In genomic region chr2:46135936-46136335, GRCh38 we compare ENCODE assay signal across 17 cellular contexts.
A peak's percentile ranks its signal among the peaks of the same experiment; 100 is the strongest.
DNase-seq lines count a peak whose midpoint lies in the region; ATAC-seq, FAIRE-seq and TF ChIP-seq lines count a peak whose summit lies in the region.
"Had no signal": no experiment of that assay in that cellular context is flagged by ENCODE, and none has a peak within 500 bp of the region (broad histone marks: within the 10 kb centered on the region; RNA-seq: fewer than 3 reads in every experiment).

No MANE protein-coding gene starts in this region.

- BruUV-seq in endothelial cell of umbilical vein (replicated peaks; lab: Mats Ljungman, UMichigan): no TSS peak

- 68 to 81% (median 75%) methylated on average over 6 of the region's 6 CpGs for WGBS in spleen, 5 donors

- H3K27ac ChIP-seq in endothelial cell of umbilical vein (ENCODE audit: insufficient read depth, low read depth, low read length): peak overlapping the region; percentile 15
- H3K27ac ChIP-seq in lower lobe of right lung: peak overlapping the region; percentile 64
- H3K27ac ChIP-seq in spleen: peak overlapping the region in 1 of 8 donors; percentile 36

- H3K36me3 Mint-ChIP-seq in type B pancreatic cell: peaks cover 4% of the 10 kb centered on the region

- peak overlapping the region; percentile 34 for H3K4me3 Mint-ChIP-seq in type B pancreatic cell
- H3K4me3 Mint-ChIP-seq: activated B cell treated with CpG ODN at 0.5 μM for 24 hours; activated naive CD8-positive, alpha-beta T cell treated with anti-CD3 and anti-CD28 coated beads, Interleukin-2, amount 50 U/mL, for 24 hours; CD14-positive monocyte; endodermal cell; H9 had no signal

- H3K4me1 ChIP-seq in endothelial cell of umbilical vein (ENCODE audit: control insufficient read depth, extremely low read depth, insufficient read depth, low read length) (peaks cover 16% of the 10 kb centered on the region), lower lobe of right lung (peaks cover 35% of the 10 kb centered on the region), spleen (peaks cover 0 to 7% (median 0%) of the 10 kb centered on the region in 6 donors)

- H3K27me3 ChIP-seq in endothelial cell of umbilical vein (ENCODE audit: control insufficient read depth in 2 of 2, insufficient read depth in 2 of 2, low read length in 2 of 2) (no peaks in the 10 kb centered on the region), lower lobe of right lung (ENCODE audit: low read depth) (no peaks in the 10 kb centered on the region), spleen (replicated peaks in 1 of 7) (no peaks in the 10 kb centered on the region)

- peak overlapping the region; percentile 51 for H3K27ac Mint-ChIP-seq in type B pancreatic cell
- H3K27ac Mint-ChIP-seq: activated B cell treated with CpG ODN at 0.5 μM for 24 hours; activated naive CD8-positive, alpha-beta T cell treated with anti-CD3 and anti-CD28 coated beads, Interleukin-2, amount 50 U/mL, for 24 hours; CD14-positive monocyte; endodermal cell; H9 had no signal

- dilution Hi-C loops in endothelial cell of umbilical vein (cut with MboI; ENCODE audit: extremely low pct_ligation_motif_present, low sequenced_read_pairs): no loop called here

- no peaks in the 10 kb centered on the region for H3K79me2 ChIP-seq in endothelial cell of umbilical vein (ENCODE audit: control insufficient read depth, insufficient read depth, low read length)

- H3K9me1 ChIP-seq in endothelial cell of umbilical vein (replicated peaks; ENCODE audit: control insufficient read depth, extremely low read depth, insufficient read depth, low read length): no peaks in the 10 kb centered on the region

- CTCF ChIA-PET in endothelial cell of umbilical vein (lab: Charles Lee): no interaction called here

- no peak overlapping the region for H3K9ac ChIP-seq in endothelial cell of umbilical vein (replicated peaks; ENCODE audit: extremely low read depth, insufficient read depth, low read length)

- H3K4me3 ChIP-seq in endothelial cell of umbilical vein (replicated peaks in 1 of 3; ENCODE audit: insufficient read depth in 1 of 3, low read depth in 1 of 3, low read length in 3 of 3) (no peak overlapping the region), lower lobe of right lung (no peak overlapping the region), spleen (no peak overlapping the region)
- H3K4me3 ChIP-seq: mucosa of descending colon, prostate gland had no signal

- ATAC-seq in lower lobe of right lung: peak; percentile 61 to 87
- no peak for ATAC-seq in HG02763 (IDR thresholded peaks at IDR 0.05; ENCODE audit: unreplicated experiment)
- ATAC-seq: activated naive CD8-positive, alpha-beta T cell treated with anti-CD3 and anti-CD28 coated beads, Interleukin-2, amount 50 U/mL, for 24 hours; mucosa of descending colon had no signal

- peaks cover 4% of the 10 kb centered on the region for H3K9me3 Mint-ChIP-seq in type B pancreatic cell
- H3K9me3 Mint-ChIP-seq: activated B cell treated with CpG ODN at 0.5 μM for 24 hours; activated naive CD8-positive, alpha-beta T cell treated with anti-CD3 and anti-CD28 coated beads, Interleukin-2, amount 50 U/mL, for 24 hours; endodermal cell; H9 had no signal

- H3K36me3 ChIP-seq in endothelial cell of umbilical vein (ENCODE audit: control insufficient read depth in 2 of 2, extremely low read depth in 1 of 2, insufficient read depth in 2 of 2, low read length in 2 of 2) (no peaks in the 10 kb centered on the region), lower lobe of right lung (peaks cover 7% of the 10 kb centered on the region), spleen (no peaks in the 10 kb centered on the region)
- H3K36me3 ChIP-seq: prostate gland had no signal

- H2AFZ ChIP-seq in endothelial cell of umbilical vein (ENCODE audit: low read depth, low read length): no peak overlapping the region

- intact Hi-C loops in endothelial cell of umbilical vein (cut with micrococcal nuclease): no loop called here
- intact Hi-C loops in lower lobe of right lung (cut with DNase I): no loop called here
- intact Hi-C loops in spleen (cut with DNase I; ENCODE audit: low total_unique reads): no loop called here

- H3K27me3 Mint-ChIP-seq in type B pancreatic cell: no peaks in the 10 kb centered on the region
- H3K27me3 Mint-ChIP-seq: activated B cell treated with CpG ODN at 0.5 μM for 24 hours; activated naive CD8-positive, alpha-beta T cell treated with anti-CD3 and anti-CD28 coated beads, Interleukin-2, amount 50 U/mL, for 24 hours had no signal

- DNase-seq in NCI-H226 (peak; percentile 95), endothelial cell of umbilical vein (ENCODE audit: low read depth, low spot score) (peak; percentile 74), lower lobe of right lung (no peak), type B pancreatic cell (ENCODE audit: extremely low spot score, unreplicated experiment) (no peak), spleen (no peak)
- no peak for DNase-seq in stimulated activated CD8-positive, alpha-beta memory T cell treated with anti-CD3 and anti-CD28 coated beads, Interleukin-4, amount 100 ng/mL, for 48 hours
- DNase-seq: activated B cell treated with CpG ODN at 0.5 μM for 24 hours; activated naive CD8-positive, alpha-beta T cell treated with anti-CD3 and anti-CD28 coated beads, Interleukin-2, amount 50 U/mL, for 24 hours; endodermal cell; H9; hippocampal formation; mucosa of descending colon; NCI-H2171 had no signal

- TF ChIP-seq POLR2A in endothelial cell of umbilical vein (IDR thresholded peaks at IDR 0.05; ENCODE audit: low read depth, low read length): no peak
- no peak for TF ChIP-seq POLR2A in spleen (IDR thresholded peaks at IDR 0.05)

- TF ChIP-seq CTCF in endothelial cell of umbilical vein (IDR thresholded peaks at IDR 0.05; ENCODE audit: extremely low read depth in 1 of 2, insufficient read depth in 1 of 2, low read depth in 1 of 2, low read length in 2 of 2) (no peak), lower lobe of right lung (IDR thresholded peaks at IDR 0.05) (no peak), type B pancreatic cell (conservative IDR thresholded peaks at IDR 0.05) (no peak), spleen (IDR thresholded peaks at IDR 0.05 in 8 of 11, conservative IDR thresholded peaks at IDR 0.05 in 3 of 11) (no peak)

- FAIRE-seq in endothelial cell of umbilical vein (lab: Jason Lieb, UNC): peak; percentile 55
- FAIRE-seq: GM18507 had no signal

- peak overlapping the region; percentile 5 for H3K4me2 ChIP-seq in endothelial cell of umbilical vein (ENCODE audit: insufficient read depth, low read length)

- POLR2A ChIA-PET in endothelial cell of umbilical vein (lab: Charles Lee): no interaction called here

- H4K20me1 ChIP-seq in endothelial cell of umbilical vein (replicated peaks; ENCODE audit: control insufficient read depth, extremely low read depth, insufficient read depth, low read length): no peaks in the 10 kb centered on the region

- H3K4me1 Mint-ChIP-seq in type B pancreatic cell (ENCODE audit: unreplicated experiment): peaks cover 23% of the 10 kb centered on the region
- H3K4me1 Mint-ChIP-seq: activated B cell treated with CpG ODN at 0.5 μM for 24 hours; activated naive CD8-positive, alpha-beta T cell treated with anti-CD3 and anti-CD28 coated beads, Interleukin-2, amount 50 U/mL, for 24 hours had no signal

- H3K9me3 ChIP-seq in endothelial cell of umbilical vein (replicated peaks; ENCODE audit: control insufficient read depth, insufficient read depth, low read length) (no peaks in the 10 kb centered on the region), lower lobe of right lung (no peaks in the 10 kb centered on the region), spleen (no peaks in the 10 kb centered on the region)
- H3K9me3 ChIP-seq: mucosa of descending colon, prostate gland had no signal

TF ChIP-seq in endothelial cell of umbilical vein, 7 proteins besides CTCF, POLR2A, EP300 and RAD21:
- no peak for TF ChIP-seq POLR2AphosphoS5 (IDR thresholded peaks at IDR 0.05; ENCODE audit: insufficient read depth, low read depth, low read length)
- no peak for TF ChIP-seq MAX (IDR thresholded peaks at IDR 0.05; ENCODE audit: insufficient read depth, insufficient read length)
- TF ChIP-seq EZH2 (IDR thresholded peaks at IDR 0.05; ENCODE audit: borderline replicate concordance, low read depth, low read length, severe bottlenecking): no peak
- no peak for TF ChIP-seq GATA2 (IDR thresholded peaks at IDR 0.05; ENCODE audit: insufficient read depth, insufficient read length, low read depth, low read length)
- TF ChIP-seq MYC (IDR thresholded peaks at IDR 0.05; ENCODE audit: low read depth, low read length): no peak
- no peak for TF ChIP-seq FOS (IDR thresholded peaks at IDR 0.05; ENCODE audit: borderline replicate concordance, insufficient read depth, low read length)
- no peak for TF ChIP-seq JUN (IDR thresholded peaks at IDR 0.05; ENCODE audit: borderline replicate concordance, insufficient read depth, insufficient read length, low read depth)

Comparison
In these comparisons a context has a peak if more than half of its experiments do, and no peak if none do; other contexts are left out.
1. DNase-seq: peak in NCI-H226 (single experiment) and endothelial cell of umbilical vein (single experiment); none in lower lobe of right lung (single experiment), type B pancreatic cell (single experiment), stimulated activated CD8-positive, alpha-beta memory T cell treated with anti-CD3 and anti-CD28 coated beads, Interleukin-4, amount 100 ng/mL, for 48 hours (single experiment) and spleen (single experiment).